ENCODE assay signal across 1 cellular context in the genomic region with DNA sequence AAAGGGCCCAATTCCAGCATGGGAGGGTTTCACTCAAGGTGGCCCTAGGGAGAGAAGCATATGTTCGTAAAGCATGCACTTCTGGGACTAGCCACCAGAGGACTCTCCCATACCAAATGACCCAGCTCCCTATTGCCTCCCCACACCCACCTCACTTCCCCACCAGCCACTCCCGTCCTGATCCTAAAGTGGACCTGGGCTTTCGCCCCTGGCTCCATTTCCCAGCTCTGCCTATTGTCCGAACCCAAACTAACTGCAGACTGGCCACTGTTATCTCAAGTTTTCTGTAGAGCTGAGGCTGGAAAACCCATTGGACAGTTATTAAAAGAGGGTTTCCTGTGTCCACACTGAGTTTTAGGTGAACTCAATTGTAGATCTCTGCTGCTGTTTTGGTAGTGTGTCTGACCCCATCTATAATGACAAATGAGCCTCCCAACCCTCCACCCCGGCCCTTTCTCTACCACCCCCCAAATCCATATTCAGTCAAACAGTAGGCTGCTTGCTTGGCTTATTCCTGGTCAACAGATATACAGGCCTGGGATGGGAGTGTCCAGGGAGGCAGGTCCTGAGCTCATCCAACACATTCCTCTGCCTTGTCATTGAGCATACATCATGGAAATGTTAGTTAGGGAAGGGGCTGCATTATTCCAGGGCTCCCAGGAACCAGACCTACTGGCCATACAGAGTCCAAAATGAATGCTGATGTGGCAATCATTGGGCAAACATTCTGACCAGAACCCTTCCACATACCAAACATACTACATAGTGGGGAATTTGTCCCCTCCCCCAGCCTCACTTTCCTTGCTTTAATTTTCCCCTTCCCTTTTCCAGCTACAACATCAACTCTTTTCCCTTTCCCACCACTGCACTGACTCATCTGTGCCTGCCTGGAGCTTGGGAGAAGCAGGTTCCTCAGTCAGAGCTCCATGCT.
TF ChIP-seq lines count a peak whose summit lies in the region.

No MANE protein-coding gene starts in this region.

TF ChIP-seq in HepG2, 621 proteins besides CTCF, POLR2A, EP300 and RAD21 (continued from another document and continues in another):
- TF ChIP-seq ZNF589 (CRISPR knock-in tag; conservative IDR thresholded peaks at IDR 0.05) (no peak), TEAD3 (CRISPR knock-in tag; optimal IDR thresholded peaks at IDR 0.05; ENCODE audit: borderline replicate concordance) (peak; percentile 97), SMARCE1 (IDR thresholded peaks at IDR 0.05; ENCODE audit: borderline replicate concordance) (no peak), SALL1 (CRISPR knock-in tag; IDR thresholded peaks at IDR 0.05) (peak; percentile 51), HDAC1 (CRISPR knock-in tag; IDR thresholded peaks at IDR 0.05) (peak; percentile 44; the same call in 1 of the 2 replicates), ZNF253 (CRISPR knock-in tag; IDR thresholded peaks at IDR 0.05; ENCODE audit: borderline replicate concordance) (no peak), ZNF605 (CRISPR knock-in tag; IDR thresholded peaks at IDR 0.05) (peak; percentile 72), ZC3H4 (CRISPR knock-in tag; IDR thresholded peaks at IDR 0.05; ENCODE audit: borderline replicate concordance) (no peak), CHD4 (IDR thresholded peaks at IDR 0.05; ENCODE audit: borderline replicate concordance, low read length) (no peak), ZNF367 (CRISPR knock-in tag; IDR thresholded peaks at IDR 0.05; ENCODE audit: borderline replicate concordance) (no peak), MAFK (conservative IDR thresholded peaks at IDR 0.05 in 1 of 2, IDR thresholded peaks at IDR 0.05 in 1 of 2; ENCODE audit: low read length in 2 of 2) (peak; percentile 69 to 74), NFRKB (IDR thresholded peaks at IDR 0.05) (no peak), SMAD1 (CRISPR knock-in tag; IDR thresholded peaks at IDR 0.05; ENCODE audit: borderline replicate concordance, low read depth) (no peak), ZNF138 (CRISPR knock-in tag; IDR thresholded peaks at IDR 0.05; ENCODE audit: low read depth) (no peak), ZNF546 (CRISPR knock-in tag; conservative IDR thresholded peaks at IDR 0.05) (no peak), ZNF563 (CRISPR knock-in tag; IDR thresholded peaks at IDR 0.05) (no peak), SIX1 (CRISPR knock-in tag; IDR thresholded peaks at IDR 0.05; ENCODE audit: borderline replicate concordance) (no peak), HHEX (CRISPR knock-in tag; IDR thresholded peaks at IDR 0.05) (no peak), MAZ (IDR thresholded peaks at IDR 0.05; ENCODE audit: borderline replicate concordance, low read depth, low read length) (no peak), MAZ (CRISPR knock-in tag; IDR thresholded peaks at IDR 0.05; ENCODE audit: low read depth) (peak; percentile 31; the same call in 1 of the 2 replicates), DR1 (CRISPR knock-in tag; IDR thresholded peaks at IDR 0.05) (no peak), MED8 (CRISPR knock-in tag; IDR thresholded peaks at IDR 0.05; ENCODE audit: insufficient replicate concordance) (no peak), ETV6 (CRISPR knock-in tag; conservative IDR thresholded peaks at IDR 0.05) (no peak)
- TF ChIP-seq, protein P1, sequence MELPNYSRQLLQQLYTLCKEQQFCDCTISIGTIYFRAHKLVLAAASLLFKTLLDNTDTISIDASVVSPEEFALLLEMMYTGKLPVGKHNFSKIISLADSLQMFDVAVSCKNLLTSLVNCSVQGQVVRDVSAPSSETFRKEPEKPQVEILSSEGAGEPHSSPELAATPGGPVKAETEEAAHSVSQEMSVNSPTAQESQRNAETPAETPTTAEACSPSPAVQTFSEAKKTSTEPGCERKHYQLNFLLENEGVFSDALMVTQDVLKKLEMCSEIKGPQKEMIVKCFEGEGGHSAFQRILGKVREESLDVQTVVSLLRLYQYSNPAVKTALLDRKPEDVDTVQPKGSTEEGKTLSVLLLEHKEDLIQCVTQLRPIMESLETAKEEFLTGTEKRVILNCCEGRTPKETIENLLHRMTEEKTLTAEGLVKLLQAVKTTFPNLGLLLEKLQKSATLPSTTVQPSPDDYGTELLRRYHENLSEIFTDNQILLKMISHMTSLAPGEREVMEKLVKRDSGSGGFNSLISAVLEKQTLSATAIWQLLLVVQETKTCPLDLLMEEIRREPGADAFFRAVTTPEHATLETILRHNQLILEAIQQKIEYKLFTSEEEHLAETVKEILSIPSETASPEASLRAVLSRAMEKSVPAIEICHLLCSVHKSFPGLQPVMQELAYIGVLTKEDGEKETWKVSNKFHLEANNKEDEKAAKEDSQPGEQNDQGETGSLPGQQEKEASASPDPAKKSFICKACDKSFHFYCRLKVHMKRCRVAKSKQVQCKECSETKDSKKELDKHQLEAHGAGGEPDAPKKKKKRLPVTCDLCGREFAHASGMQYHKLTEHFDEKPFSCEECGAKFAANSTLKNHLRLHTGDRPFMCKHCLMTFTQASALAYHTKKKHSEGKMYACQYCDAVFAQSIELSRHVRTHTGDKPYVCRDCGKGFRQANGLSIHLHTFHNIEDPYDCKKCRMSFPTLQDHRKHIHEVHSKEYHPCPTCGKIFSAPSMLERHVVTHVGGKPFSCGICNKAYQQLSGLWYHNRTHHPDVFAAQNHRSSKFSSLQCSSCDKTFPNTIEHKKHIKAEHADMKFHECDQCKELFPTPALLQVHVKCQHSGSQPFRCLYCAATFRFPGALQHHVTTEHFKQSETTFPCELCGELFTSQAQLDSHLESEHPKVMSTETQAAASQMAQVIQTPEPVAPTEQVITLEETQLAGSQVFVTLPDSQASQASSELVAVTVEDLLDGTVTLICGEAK (IDR thresholded peaks at IDR 0.05): no peak
- TF ChIP-seq, protein P1 (CRISPR knock-in tag; IDR thresholded peaks at IDR 0.05): no peak
- TF ChIP-seq, protein P2, sequence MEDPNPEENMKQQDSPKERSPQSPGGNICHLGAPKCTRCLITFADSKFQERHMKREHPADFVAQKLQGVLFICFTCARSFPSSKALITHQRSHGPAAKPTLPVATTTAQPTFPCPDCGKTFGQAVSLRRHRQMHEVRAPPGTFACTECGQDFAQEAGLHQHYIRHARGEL (CRISPR knock-in tag; IDR thresholded peaks at IDR 0.05): no peak
- TF ChIP-seq, protein P3, sequence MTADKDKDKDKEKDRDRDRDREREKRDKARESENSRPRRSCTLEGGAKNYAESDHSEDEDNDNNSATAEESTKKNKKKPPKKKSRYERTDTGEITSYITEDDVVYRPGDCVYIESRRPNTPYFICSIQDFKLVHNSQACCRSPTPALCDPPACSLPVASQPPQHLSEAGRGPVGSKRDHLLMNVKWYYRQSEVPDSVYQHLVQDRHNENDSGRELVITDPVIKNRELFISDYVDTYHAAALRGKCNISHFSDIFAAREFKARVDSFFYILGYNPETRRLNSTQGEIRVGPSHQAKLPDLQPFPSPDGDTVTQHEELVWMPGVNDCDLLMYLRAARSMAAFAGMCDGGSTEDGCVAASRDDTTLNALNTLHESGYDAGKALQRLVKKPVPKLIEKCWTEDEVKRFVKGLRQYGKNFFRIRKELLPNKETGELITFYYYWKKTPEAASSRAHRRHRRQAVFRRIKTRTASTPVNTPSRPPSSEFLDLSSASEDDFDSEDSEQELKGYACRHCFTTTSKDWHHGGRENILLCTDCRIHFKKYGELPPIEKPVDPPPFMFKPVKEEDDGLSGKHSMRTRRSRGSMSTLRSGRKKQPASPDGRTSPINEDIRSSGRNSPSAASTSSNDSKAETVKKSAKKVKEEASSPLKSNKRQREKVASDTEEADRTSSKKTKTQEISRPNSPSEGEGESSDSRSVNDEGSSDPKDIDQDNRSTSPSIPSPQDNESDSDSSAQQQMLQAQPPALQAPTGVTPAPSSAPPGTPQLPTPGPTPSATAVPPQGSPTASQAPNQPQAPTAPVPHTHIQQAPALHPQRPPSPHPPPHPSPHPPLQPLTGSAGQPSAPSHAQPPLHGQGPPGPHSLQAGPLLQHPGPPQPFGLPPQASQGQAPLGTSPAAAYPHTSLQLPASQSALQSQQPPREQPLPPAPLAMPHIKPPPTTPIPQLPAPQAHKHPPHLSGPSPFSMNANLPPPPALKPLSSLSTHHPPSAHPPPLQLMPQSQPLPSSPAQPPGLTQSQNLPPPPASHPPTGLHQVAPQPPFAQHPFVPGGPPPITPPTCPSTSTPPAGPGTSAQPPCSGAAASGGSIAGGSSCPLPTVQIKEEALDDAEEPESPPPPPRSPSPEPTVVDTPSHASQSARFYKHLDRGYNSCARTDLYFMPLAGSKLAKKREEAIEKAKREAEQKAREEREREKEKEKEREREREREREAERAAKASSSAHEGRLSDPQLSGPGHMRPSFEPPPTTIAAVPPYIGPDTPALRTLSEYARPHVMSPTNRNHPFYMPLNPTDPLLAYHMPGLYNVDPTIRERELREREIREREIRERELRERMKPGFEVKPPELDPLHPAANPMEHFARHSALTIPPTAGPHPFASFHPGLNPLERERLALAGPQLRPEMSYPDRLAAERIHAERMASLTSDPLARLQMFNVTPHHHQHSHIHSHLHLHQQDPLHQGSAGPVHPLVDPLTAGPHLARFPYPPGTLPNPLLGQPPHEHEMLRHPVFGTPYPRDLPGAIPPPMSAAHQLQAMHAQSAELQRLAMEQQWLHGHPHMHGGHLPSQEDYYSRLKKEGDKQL (CRISPR knock-in tag; IDR thresholded peaks at IDR 0.05; ENCODE audit: low read depth): no peak
- TF ChIP-seq, protein P4, sequence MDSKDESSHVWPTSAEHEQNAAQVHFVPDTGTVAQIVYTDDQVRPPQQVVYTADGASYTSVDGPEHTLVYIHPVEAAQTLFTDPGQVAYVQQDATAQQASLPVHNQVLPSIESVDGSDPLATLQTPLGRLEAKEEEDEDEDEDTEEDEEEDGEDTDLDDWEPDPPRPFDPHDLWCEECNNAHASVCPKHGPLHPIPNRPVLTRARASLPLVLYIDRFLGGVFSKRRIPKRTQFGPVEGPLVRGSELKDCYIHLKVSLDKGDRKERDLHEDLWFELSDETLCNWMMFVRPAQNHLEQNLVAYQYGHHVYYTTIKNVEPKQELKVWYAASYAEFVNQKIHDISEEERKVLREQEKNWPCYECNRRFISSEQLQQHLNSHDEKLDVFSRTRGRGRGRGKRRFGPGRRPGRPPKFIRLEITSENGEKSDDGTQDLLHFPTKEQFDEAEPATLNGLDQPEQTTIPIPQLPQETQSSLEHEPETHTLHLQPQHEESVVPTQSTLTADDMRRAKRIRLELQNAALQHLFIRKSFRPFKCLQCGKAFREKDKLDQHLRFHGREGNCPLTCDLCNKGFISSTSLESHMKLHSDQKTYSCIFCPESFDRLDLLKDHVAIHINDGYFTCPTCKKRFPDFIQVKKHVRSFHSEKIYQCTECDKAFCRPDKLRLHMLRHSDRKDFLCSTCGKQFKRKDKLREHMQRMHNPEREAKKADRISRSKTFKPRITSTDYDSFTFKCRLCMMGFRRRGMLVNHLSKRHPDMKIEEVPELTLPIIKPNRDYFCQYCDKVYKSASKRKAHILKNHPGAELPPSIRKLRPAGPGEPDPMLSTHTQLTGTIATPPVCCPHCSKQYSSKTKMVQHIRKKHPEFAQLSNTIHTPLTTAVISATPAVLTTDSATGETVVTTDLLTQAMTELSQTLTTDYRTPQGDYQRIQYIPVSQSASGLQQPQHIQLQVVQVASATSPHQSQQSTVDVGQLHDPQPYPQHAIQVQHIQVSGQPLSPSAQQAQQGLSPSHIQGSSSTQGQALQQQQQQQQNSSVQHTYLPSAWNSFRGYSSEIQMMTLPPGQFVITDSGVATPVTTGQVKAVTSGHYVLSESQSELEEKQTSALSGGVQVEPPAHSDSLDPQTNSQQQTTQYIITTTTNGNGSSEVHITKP (CRISPR knock-in tag; IDR thresholded peaks at IDR 0.05; ENCODE audit: low read depth): no peak
- TF ChIP-seq, protein P5, sequence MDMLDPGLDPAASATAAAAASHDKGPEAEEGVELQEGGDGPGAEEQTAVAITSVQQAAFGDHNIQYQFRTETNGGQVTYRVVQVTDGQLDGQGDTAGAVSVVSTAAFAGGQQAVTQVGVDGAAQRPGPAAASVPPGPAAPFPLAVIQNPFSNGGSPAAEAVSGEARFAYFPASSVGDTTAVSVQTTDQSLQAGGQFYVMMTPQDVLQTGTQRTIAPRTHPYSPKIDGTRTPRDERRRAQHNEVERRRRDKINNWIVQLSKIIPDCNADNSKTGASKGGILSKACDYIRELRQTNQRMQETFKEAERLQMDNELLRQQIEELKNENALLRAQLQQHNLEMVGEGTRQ (IDR thresholded peaks at IDR 0.05; ENCODE audit: low read depth, low read length): no peak
- TF ChIP-seq, protein P5 (CRISPR knock-in tag; IDR thresholded peaks at IDR 0.05; ENCODE audit: borderline replicate concordance): no peak
- TF ChIP-seq, protein P6, sequence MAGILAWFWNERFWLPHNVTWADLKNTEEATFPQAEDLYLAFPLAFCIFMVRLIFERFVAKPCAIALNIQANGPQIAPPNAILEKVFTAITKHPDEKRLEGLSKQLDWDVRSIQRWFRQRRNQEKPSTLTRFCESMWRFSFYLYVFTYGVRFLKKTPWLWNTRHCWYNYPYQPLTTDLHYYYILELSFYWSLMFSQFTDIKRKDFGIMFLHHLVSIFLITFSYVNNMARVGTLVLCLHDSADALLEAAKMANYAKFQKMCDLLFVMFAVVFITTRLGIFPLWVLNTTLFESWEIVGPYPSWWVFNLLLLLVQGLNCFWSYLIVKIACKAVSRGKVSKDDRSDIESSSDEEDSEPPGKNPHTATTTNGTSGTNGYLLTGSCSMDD (CRISPR knock-in tag; IDR thresholded peaks at IDR 0.05): no peak
